15 cellular contexts compared by ENCODE assay signal in genomic region chr12:49055092-49055491, GRCh38. TPM values are rescaled to one million over a fixed set of nuclear protein-coding genes. Genes with fewer than 3 reads are reported as not detected.
A peak's percentile ranks its signal among the peaks of the same experiment; 100 is the strongest.
DNase-seq lines count a peak whose midpoint lies in the region; ATAC-seq and TF ChIP-seq lines count a peak whose summit lies in the region.
"Had no signal": no experiment of that assay in that cellular context is flagged by ENCODE, and none has a peak within 500 bp of the region (broad histone marks: within the 10 kb centered on the region; RNA-seq: fewer than 3 reads in every experiment).

No MANE protein-coding gene starts in this region.

- H3K79me2 ChIP-seq in neural progenitor cell (ENCODE audit: low read depth), result peaks cover 60% of the 10 kb centered on the region

- no peak overlapping the region for H3K27ac ChIP-seq in CD4-positive, alpha-beta T cell (ENCODE audit: low read depth, low read length)
- H3K27ac ChIP-seq in HL-60 (replicated peaks) (peak overlapping the region; percentile 22; the same call in 1 of the 2 replicates), neural progenitor cell (no peak overlapping the region)

- H3K9ac ChIP-seq in neural progenitor cell, result no peak overlapping the region

- no peaks in the 10 kb centered on the region for H3K9me3 Mint-ChIP-seq in CD4-positive, alpha-beta T cell
- no peaks in the 10 kb centered on the region for H3K9me3 Mint-ChIP-seq in central memory CD8-positive, alpha-beta T cell
- H3K9me3 Mint-ChIP-seq in neural progenitor cell, result no peaks in the 10 kb centered on the region
- H3K9me3 Mint-ChIP-seq: activated B cell treated with CpG ODN at 0.5 μM for 24 hours, T-cell had no signal

- H3K4me3 Mint-ChIP-seq in CD4-positive, alpha-beta T cell, result no peak overlapping the region
- H3K4me3 Mint-ChIP-seq in central memory CD8-positive, alpha-beta T cell, result no peak overlapping the region
- H3K4me3 Mint-ChIP-seq in neural progenitor cell, result peak overlapping the region; percentile 65

- no peak overlapping the region for H2AFZ ChIP-seq in neural progenitor cell (replicated peaks)

- H3K4me1 ChIP-seq in neural progenitor cell, result peaks cover 25% of the 10 kb centered on the region

- H3K27ac Mint-ChIP-seq in CD4-positive, alpha-beta T cell, result peak overlapping the region; percentile 44
- H3K27ac Mint-ChIP-seq in central memory CD8-positive, alpha-beta T cell (ENCODE audit: low read depth), result peak overlapping the region; percentile 70
- no peak overlapping the region for H3K27ac Mint-ChIP-seq in neural progenitor cell

- H3K4me3 ChIP-seq in HL-60 (replicated peaks; ENCODE audit: insufficient read depth, low read length) (no peak overlapping the region), neural progenitor cell (no peak overlapping the region)
- H3K4me3 ChIP-seq: K562 had no signal

- H3K27me3 ChIP-seq in CD4-positive, alpha-beta T cell (ENCODE audit: control insufficient read depth, insufficient read depth, low read length), result no peaks in the 10 kb centered on the region
- no peaks in the 10 kb centered on the region for H3K27me3 ChIP-seq in HL-60 (ENCODE audit: insufficient read depth, poor library complexity, severe bottlenecking)
- H3K27me3 ChIP-seq in neural progenitor cell, result no peaks in the 10 kb centered on the region
- H3K27me3 ChIP-seq: heart right ventricle had no signal

- no peaks in the 10 kb centered on the region for H3K9me3 ChIP-seq in CD4-positive, alpha-beta T cell (ENCODE audit: control insufficient read depth, low read length)
- no peaks in the 10 kb centered on the region for H3K9me3 ChIP-seq in neural progenitor cell (ENCODE audit: low read depth)
- H3K9me3 ChIP-seq: heart right ventricle had no signal

- CTCF ChIA-PET in CD4-positive, alpha-beta T cell (lab: Charles Lee), result interaction anchor here (0.6 to 2.1 kb wide), 5 partner anchors 9 to 141 kb away, joined by 4 to 9 read pairs (median 6); no protein-coding TSS in a partner anchor

- no peak overlapping the region for H3K4me2 ChIP-seq in neural progenitor cell

- no peak for DNase-seq in CD4-positive, alpha-beta T cell
- no peak for DNase-seq in HL-60 (ENCODE audit: low read depth in 1 of 2, low spot score in 1 of 2)
- DNase-seq in central memory CD8-positive, alpha-beta T cell (ENCODE audit: low spot score in 2 of 2), result no peak
- DNase-seq in neural progenitor cell (ENCODE audit: low spot score), result no peak
- no peak for DNase-seq in LoVo (ENCODE audit: low spot score)
- DNase-seq in AG08396 (ENCODE audit: low spot score), result no peak
- DNase-seq: activated B cell treated with CpG ODN at 0.5 μM for 24 hours; DMS79 treated with DMSO at 0.1 percent for 48 hours; heart right ventricle; islet precursor cell; NCI-H1417 treated with DMSO at 0.1 percent for 48 hours; stimulated activated CD4-positive, alpha-beta T cell treated with anti-CD3 and anti-CD28 coated beads, Interleukin-4, amount 100 ng/mL, for 4 hours; T-cell had no signal

- no peaks in the 10 kb centered on the region for H3K27me3 Mint-ChIP-seq in CD4-positive, alpha-beta T cell
- no peaks in the 10 kb centered on the region for H3K27me3 Mint-ChIP-seq in central memory CD8-positive, alpha-beta T cell
- peaks cover 10% of the 10 kb centered on the region for H3K27me3 Mint-ChIP-seq in neural progenitor cell (ENCODE audit: insufficient read depth, low read depth)
- H3K27me3 Mint-ChIP-seq: activated B cell treated with CpG ODN at 0.5 μM for 24 hours, T-cell had no signal

- no peaks in the 10 kb centered on the region for H3F3A ChIP-seq in neural progenitor cell (ENCODE audit: low read depth)

- POLR2A ChIA-PET in CD4-positive, alpha-beta T cell (lab: Charles Lee), result interaction anchor here (0.6 to 1.6 kb wide), 5 partner anchors 39 to 180 kb away, joined by 3 to 10 read pairs (median 6); partner anchors contain the start of genes ARF3 and TUBA1A

- peaks cover 74% of the 10 kb centered on the region for H4K20me1 ChIP-seq in neural progenitor cell (ENCODE audit: low read depth)

- H3K36me3 Mint-ChIP-seq in CD4-positive, alpha-beta T cell (ENCODE audit: low read depth), result peaks cover 74% of the 10 kb centered on the region
- peaks cover 44% of the 10 kb centered on the region for H3K36me3 Mint-ChIP-seq in central memory CD8-positive, alpha-beta T cell (ENCODE audit: insufficient read depth)
- peaks cover 38% of the 10 kb centered on the region for H3K36me3 Mint-ChIP-seq in neural progenitor cell

- TF ChIP-seq CTCF in CD4-positive, alpha-beta T cell (IDR thresholded peaks at IDR 0.05), result no peak
- TF ChIP-seq CTCF in HL-60 (IDR thresholded peaks at IDR 0.05; ENCODE audit: insufficient read depth, low read length) (no peak), neural progenitor cell (IDR thresholded peaks at IDR 0.05) (no peak)

- no peak for ATAC-seq in CD4-positive, alpha-beta T cell (ENCODE audit: poor library complexity)
- no peak for ATAC-seq in central memory CD8-positive, alpha-beta T cell (replicated peaks; ENCODE audit: extremely low read depth, poor library complexity, severe bottlenecking)
- no peak for ATAC-seq in HG02759 (IDR thresholded peaks at IDR 0.05; ENCODE audit: unreplicated experiment)
- ATAC-seq: heart right ventricle, K562, T-cell had no signal

- H3K4me1 Mint-ChIP-seq in CD4-positive, alpha-beta T cell (ENCODE audit: low read depth), result peaks cover 55% of the 10 kb centered on the region
- peaks cover 71% of the 10 kb centered on the region for H3K4me1 Mint-ChIP-seq in central memory CD8-positive, alpha-beta T cell
- peaks cover 43% of the 10 kb centered on the region for H3K4me1 Mint-ChIP-seq in neural progenitor cell

- intact Hi-C loops in CD4-positive, alpha-beta T cell (cut with DNase I, micrococcal nuclease), result no loop called here

- no peaks in the 10 kb centered on the region for H3K36me3 ChIP-seq in neural progenitor cell

RNA-seq across cellular contexts. Expression of gene KMT2D, which starts 5.5 kb away (rescaled TPM):
- 100 to 1,000 TPM; 107 to 110 TPM for total RNA-seq in CD4-positive, alpha-beta T cell
- 19.0 and 31.3 TPM in 2 replicates for total RNA-seq in neural progenitor cell (ENCODE audit: low replicate concordance)

RNA-seq across cellular contexts. Expression of gene RHEBL1, which starts 14.7 kb away (rescaled TPM):
- 1 to 10 TPM; 5.1 to 6.0 TPM for total RNA-seq in CD4-positive, alpha-beta T cell
- 5.3 and 6.0 TPM in 2 replicates for total RNA-seq in neural progenitor cell (ENCODE audit: low replicate concordance)

RNA-seq across cellular contexts. Expression of gene PRKAG1, which starts 36.5 kb away (rescaled TPM):
- 10 to 100 TPM; 34.6 to 38.2 TPM for total RNA-seq in CD4-positive, alpha-beta T cell
- 32.4 and 41.8 TPM in 2 replicates for total RNA-seq in neural progenitor cell (ENCODE audit: low replicate concordance)

RNA-seq across cellular contexts. Expression of gene DHH, which starts 39.5 kb away (rescaled TPM):
- 1 to 10 TPM in 1 of 2 experiments, under 1 TPM in 1; 0.71 to 1.1 TPM for total RNA-seq in CD4-positive, alpha-beta T cell
- total RNA-seq in neural progenitor cell (ENCODE audit: low replicate concordance), result 0.03 TPM in 1 of 2 replicates, not detected in the other

RNA-seq across cellular contexts. Expression of gene LMBR1L, which starts 55.6 kb away (rescaled TPM):
- total RNA-seq in CD4-positive, alpha-beta T cell, result 100 to 1,000 TPM; 401 to 418 TPM
- total RNA-seq in neural progenitor cell (ENCODE audit: low replicate concordance), result 32.7 and 69.5 TPM in 2 replicates
